ENCODE assay signal across 10 cellular contexts in genomic region chr1:109687641-109688499, GRCh38. TPM values are rescaled to one million over a fixed set of nuclear protein-coding genes. Genes with fewer than 3 reads are reported as not detected.
DNase-seq lines count a peak whose midpoint lies in the region; ATAC-seq and TF ChIP-seq lines count a peak whose summit lies in the region.
"Had no signal": no experiment of that assay in that cellular context is flagged by ENCODE, and none has a peak within 500 bp of the region (broad histone marks: within the 10 kb centered on the region; RNA-seq: fewer than 3 reads in every experiment).

Gene GSTM1, plus strand, starts transcription at chr1:109687817. Its CDS starts 57 bp downstream, at chr1:109687874.

- H3F3A ChIP-seq in Loucy (ENCODE audit: low read depth), result no peaks in the 10 kb centered on the region

- no peaks in the 10 kb centered on the region for H3K9me3 ChIP-seq in Loucy (ENCODE audit: insufficient read depth, low read depth, low read length)
- H3K9me3 ChIP-seq in ovary, result no peaks in the 10 kb centered on the region
- H3K9me3 ChIP-seq: upper lobe of left lung had no signal

- intact Hi-C loops in ovary (cut with DNase I), result no loop called here

- no peaks in the 10 kb centered on the region for H3K9me2 ChIP-seq in Loucy (replicated peaks; ENCODE audit: low read depth, low read length)

- H3K27ac ChIP-seq in cingulate gyrus (ENCODE audit: low read depth, low read length), result peak within 1 kb of the TSS; percentile 82
- peak within 1 kb of the TSS in 1 of 2 donors; percentile 88 for H3K27ac ChIP-seq in ovary
- H3K27ac ChIP-seq: epithelial cell of prostate had no signal

- H3K4me1 ChIP-seq in Loucy (ENCODE audit: insufficient read depth, low read length, poor library complexity, severe bottlenecking) (no peaks in the 10 kb centered on the region), ovary (ENCODE audit: insufficient read depth) (peaks cover 2% of the 10 kb centered on the region)
- H3K4me1 ChIP-seq: upper lobe of left lung had no signal

- no peaks in the 10 kb centered on the region for H4K20me1 ChIP-seq in Loucy (ENCODE audit: insufficient read depth, low read length, poor library complexity, severe bottlenecking)

- peak within 1 kb of the TSS; percentile 86 for H3K4me3 ChIP-seq in Loucy (ENCODE audit: low read length, poor library complexity, severe bottlenecking)
- H3K4me3 ChIP-seq in ovary, result peak within 1 kb of the TSS; percentile 35

- peak within 1 kb of the TSS; percentile 74 for H3K4me2 ChIP-seq in Loucy (ENCODE audit: low read depth, low read length, poor library complexity, severe bottlenecking)

- in situ Hi-C loops in GM13977 (cut with MboI; ENCODE audit: low pct_unique_long_range_greater_than_20kb, low sequenced_read_pairs, unreplicated experiment), result no loop called here

- peak within 1 kb of the TSS; percentile 91 for H2AFZ ChIP-seq in Loucy (ENCODE audit: low read length)

- TF ChIP-seq POLR2A in ovary (IDR thresholded peaks at IDR 0.05), result no peak

- H3K9ac ChIP-seq in Loucy (ENCODE audit: low read depth, low read length, poor library complexity, severe bottlenecking), result peak within 1 kb of the TSS; percentile 91

- H3K79me2 ChIP-seq in Loucy (ENCODE audit: insufficient read depth, low read length), result no peaks in the 10 kb centered on the region

- H3K27me3 ChIP-seq in Loucy (ENCODE audit: insufficient read depth, low read length, poor library complexity, severe bottlenecking) (no peaks in the 10 kb centered on the region), ovary (no peaks in the 10 kb centered on the region)
- H3K27me3 ChIP-seq: upper lobe of left lung had no signal

- no peaks in the 10 kb centered on the region for H3K36me3 ChIP-seq in Loucy (ENCODE audit: insufficient read depth, low read length)
- no peaks in the 10 kb centered on the region for H3K36me3 ChIP-seq in ovary
- H3K36me3 ChIP-seq: upper lobe of left lung had no signal

- DNase-seq in DMS114 treated with DMSO at 0.1 percent for 48 hours (lab: John Stamatoyannopoulos, UW; ENCODE audit: unreplicated experiment), result peak; percentile 27
- peak in 3 of 5 donors; percentile 84 to 91 (median 88) for DNase-seq in ovary
- no peak for DNase-seq in GM13977 (ENCODE audit: low spot score)
- no peak for DNase-seq in NCI-H2171 treated with DMSO at 0.1 percent for 48 hours (lab: John Stamatoyannopoulos, UW)
- DNase-seq: upper lobe of left lung had no signal

- no peak for TF ChIP-seq EP300 in ovary (IDR thresholded peaks at IDR 0.05)

- TF ChIP-seq CTCF in Loucy (conservative IDR thresholded peaks at IDR 0.05; ENCODE audit: low read length), result peak; percentile 28; the same call in 1 of the 2 replicates
- peak in 2 of 3 donors; percentile 48 to 73 for TF ChIP-seq CTCF in ovary (IDR thresholded peaks at IDR 0.05)
- TF ChIP-seq CTCF in GM13977 (IDR thresholded peaks at IDR 0.05; ENCODE audit: extremely low read depth, insufficient read depth, missing control alignments), result no peak

- ATAC-seq in GM19463 (IDR thresholded peaks at IDR 0.05; ENCODE audit: unreplicated experiment), result peak; percentile 98
- ATAC-seq in HG02623 (IDR thresholded peaks at IDR 0.05; ENCODE audit: unreplicated experiment), result no peak

- WGBS in ovary, 3 donors, result 0 to 1% methylated on average over 1 to 46 of the region's 46 CpGs; no CpG with 5 or more reads in 1 of the 3 donors

RNA-seq across cellular contexts. Expression of gene GSTM1, which starts in this region (rescaled TPM):
- total RNA-seq in ovary, result 100 to 1,000 TPM in 2 of 7 donors, 10 to 100 TPM in 1, under 1 TPM in 1, not detected in 3; 0.32 to 482 (median 153) TPM
- 100 to 1,000 TPM; 169 to 193 TPM for polyA plus RNA-seq in ovary

Comparison
In these comparisons a context has a peak if more than half of its experiments do, and no peak if none do; other contexts are left out.
1. DNase-seq: peak in DMS114 treated with DMSO at 0.1 percent for 48 hours (single experiment) and ovary (3 of 5); none in GM13977 (single experiment) and NCI-H2171 treated with DMSO at 0.1 percent for 48 hours (single experiment).